Comparison of ENCODE assay signal across 18 cellular contexts in the genomic region with DNA sequence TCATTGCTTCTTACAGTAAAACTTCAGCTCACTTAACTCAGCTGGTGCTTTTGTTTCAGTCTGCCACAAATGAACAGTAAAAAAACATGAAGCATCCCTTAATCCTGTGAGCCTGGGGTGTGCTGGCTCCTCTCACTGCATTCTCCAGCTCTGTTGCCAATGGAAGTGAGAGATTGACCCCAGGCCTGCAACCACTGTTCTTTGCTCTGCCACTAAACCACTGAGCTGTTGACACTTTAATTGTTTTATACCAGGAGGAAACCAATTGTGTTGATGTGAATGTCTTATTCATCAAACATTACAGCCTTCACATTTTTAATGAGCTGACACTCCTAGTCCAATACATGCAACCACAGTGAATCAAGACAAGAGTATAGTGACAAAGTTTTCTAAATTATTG.
"Had no signal": no experiment of that assay in that cellular context is flagged by ENCODE, and none has a peak within 500 bp of the region (broad histone marks: within the 10 kb centered on the region; RNA-seq: fewer than 3 reads in every experiment).

No MANE protein-coding gene starts in this region.

- H3K36me3 ChIP-seq: gastrocnemius medialis, heart left ventricle, left ventricle myocardium inferior, ovary, thyroid gland had no signal

- H3K27me3 Mint-ChIP-seq: dendritic cell treated with granulocyte-macrophage colony-stimulating factor and Interleukin-4, amounts not matched to agents 40 ng/mL and 50 ng/mL, for 4 days; stimulated activated memory B cell treated with anti-CD40 and anti-IgM and Interleukin-4, amounts not matched to agents 10 μg/mL and 1 μg/mL and 100 μg/mL, for 72 hours had no signal

- DNase-seq: activated CD4-positive, alpha-beta T cell treated with anti-CD3 and anti-CD28 coated beads, Interleukin-2, amount 50 U/mL, for 1 hour; activated naive CD4-positive, alpha-beta T cell treated with Interleukin-2 at 50 U/mL for 16 hours; anterior cingulate cortex; endodermal cell; gastrocnemius medialis; heart left ventricle; left ventricle myocardium inferior; mesenchymal stem cell; ovary; stimulated activated CD4-positive, alpha-beta T cell treated with anti-CD3 and anti-CD28 coated beads, Interleukin-2, amount 100 ng/mL, for 48 hours; thyroid gland had no signal

- H3K9me3 Mint-ChIP-seq: activated T-helper 17 cell treated with anti-CD3 and anti-CD28 coated beads, Interleukin-2, amount 50 U/mL, for 72 hours; dendritic cell treated with granulocyte-macrophage colony-stimulating factor and Interleukin-4, amounts not matched to agents 40 ng/mL and 50 ng/mL, for 4 days; endodermal cell; stimulated activated memory B cell treated with anti-CD40 and anti-IgM and Interleukin-4, amounts not matched to agents 10 μg/mL and 1 μg/mL and 100 μg/mL, for 72 hours; T-helper 2 cell treated with Interferon-gamma antibody and Interleukin-4, amounts not matched to agents 5 μg/mL and 100 μg/mL, for 36 hours had no signal

- H3K4me3 ChIP-seq: gastrocnemius medialis, heart left ventricle, left ventricle myocardium inferior, ovary, thyroid gland had no signal

- H3K9me3 ChIP-seq: gastrocnemius medialis, heart left ventricle, left ventricle myocardium inferior, ovary, thyroid gland had no signal

- H3K4me3 Mint-ChIP-seq: activated T-helper 17 cell treated with anti-CD3 and anti-CD28 coated beads, Interleukin-2, amount 50 U/mL, for 72 hours; dendritic cell treated with granulocyte-macrophage colony-stimulating factor and Interleukin-4, amounts not matched to agents 40 ng/mL and 50 ng/mL, for 4 days; endodermal cell; stimulated activated memory B cell treated with anti-CD40 and anti-IgM and Interleukin-4, amounts not matched to agents 10 μg/mL and 1 μg/mL and 100 μg/mL, for 72 hours; T-helper 2 cell treated with Interferon-gamma antibody and Interleukin-4, amounts not matched to agents 5 μg/mL and 100 μg/mL, for 36 hours had no signal

- H3K27ac ChIP-seq: gastrocnemius medialis, heart left ventricle, left ventricle myocardium inferior, ovary, thyroid gland had no signal

- H3K4me1 ChIP-seq: gastrocnemius medialis, heart left ventricle, left ventricle myocardium inferior had no signal

- ATAC-seq: activated T-helper 17 cell treated with anti-CD3 and anti-CD28 coated beads, Interleukin-2, amount 50 U/mL, for 72 hours; gastrocnemius medialis; heart left ventricle; stimulated activated memory B cell treated with anti-CD40 and anti-IgM and Interleukin-4, amounts not matched to agents 10 μg/mL and 1 μg/mL and 100 μg/mL, for 72 hours had no signal

- H3K27ac Mint-ChIP-seq: activated T-helper 17 cell treated with anti-CD3 and anti-CD28 coated beads, Interleukin-2, amount 50 U/mL, for 72 hours; dendritic cell treated with granulocyte-macrophage colony-stimulating factor and Interleukin-4, amounts not matched to agents 40 ng/mL and 50 ng/mL, for 4 days; endodermal cell; stimulated activated memory B cell treated with anti-CD40 and anti-IgM and Interleukin-4, amounts not matched to agents 10 μg/mL and 1 μg/mL and 100 μg/mL, for 72 hours; T-helper 2 cell treated with Interferon-gamma antibody and Interleukin-4, amounts not matched to agents 5 μg/mL and 100 μg/mL, for 36 hours had no signal

- FAIRE-seq: bronchial epithelial cell, islet of Langerhans, urothelium cell line had no signal

- H3K4me1 Mint-ChIP-seq: activated T-helper 17 cell treated with anti-CD3 and anti-CD28 coated beads, Interleukin-2, amount 50 U/mL, for 72 hours; stimulated activated memory B cell treated with anti-CD40 and anti-IgM and Interleukin-4, amounts not matched to agents 10 μg/mL and 1 μg/mL and 100 μg/mL, for 72 hours had no signal

- H3K27me3 ChIP-seq: gastrocnemius medialis, heart left ventricle, ovary, thyroid gland had no signal
